In genomic region chr7:44038553-44038952, GRCh38 we compare ENCODE assay signal across 15 cellular contexts. TPM values are rescaled to one million over a fixed set of nuclear protein-coding genes. Genes with fewer than 3 reads are reported as not detected.
"Had no signal": no experiment of that assay in that cellular context is flagged by ENCODE, and none has a peak within 500 bp of the region (broad histone marks: within the 10 kb centered on the region; RNA-seq: fewer than 3 reads in every experiment).

No MANE protein-coding gene starts in this region.

RNA-seq across cellular contexts. Expression of gene PGAM2, which starts 26.8 kb away (rescaled TPM):
- total RNA-seq: activated CD4-positive, alpha-beta T cell treated with anti-CD3 and anti-CD28 coated beads for 36 hours; activated CD8-positive, alpha-beta memory T cell treated with anti-CD3 and anti-CD28 coated beads for 36 hours had no signal

RNA-seq across cellular contexts. Expression of gene SPDYE1, which starts 40.9 kb away (rescaled TPM):
- total RNA-seq: activated CD4-positive, alpha-beta memory T cell treated with anti-CD3 and anti-CD28 coated beads for 36 hours; activated CD4-positive, alpha-beta T cell treated with anti-CD3 and anti-CD28 coated beads for 36 hours; activated CD4-positive, alpha-beta T cell treated with anti-CD3 and anti-CD28 coated beads, Interleukin-2, amount 10 ng/mL, durations not matched to agents 24 days and 14 days; activated CD8-positive, alpha-beta memory T cell treated with anti-CD3 and anti-CD28 coated beads for 36 hours; activated CD8-positive, alpha-beta T cell treated with anti-CD3 and anti-CD28 coated beads, Interleukin-2, amount 10 ng/mL, durations not matched to agents 7 days and 5 days; activated naive CD4-positive, alpha-beta T cell treated with anti-CD3 and anti-CD28 coated beads for 36 hours; activated naive CD8-positive, alpha-beta T cell treated with anti-CD3 and anti-CD28 coated beads for 36 hours; activated T-helper 1 cell treated with anti-CD3 and anti-CD28 coated beads, Interleukin-12 subunit alpha, Interleukin-12 subunit beta, Interleukin-2, Interleukin-4 antibody, amounts not matched to agents 30 ng/mL and 10 ng/mL and 1 ng/mL, durations not matched to agents 14 hours and 24 hours and 36 hours; activated T-helper 2 cell treated with anti-CD3 and anti-CD28 coated beads, Interferon-gamma antibody, Interleukin-2, Interleukin-4, amounts not matched to agents 10 μg/mL and 5 μg/mL and 100 μg/mL, durations not matched to agents 14 hours and 24 hours and 36 hours; aorta; body of pancreas; colonic mucosa; foreskin keratinocyte; gastrocnemius medialis had no signal
- polyA plus RNA-seq: adrenal gland, foreskin keratinocyte had no signal
